15 cellular contexts compared by ENCODE assay signal in the genomic region with DNA sequence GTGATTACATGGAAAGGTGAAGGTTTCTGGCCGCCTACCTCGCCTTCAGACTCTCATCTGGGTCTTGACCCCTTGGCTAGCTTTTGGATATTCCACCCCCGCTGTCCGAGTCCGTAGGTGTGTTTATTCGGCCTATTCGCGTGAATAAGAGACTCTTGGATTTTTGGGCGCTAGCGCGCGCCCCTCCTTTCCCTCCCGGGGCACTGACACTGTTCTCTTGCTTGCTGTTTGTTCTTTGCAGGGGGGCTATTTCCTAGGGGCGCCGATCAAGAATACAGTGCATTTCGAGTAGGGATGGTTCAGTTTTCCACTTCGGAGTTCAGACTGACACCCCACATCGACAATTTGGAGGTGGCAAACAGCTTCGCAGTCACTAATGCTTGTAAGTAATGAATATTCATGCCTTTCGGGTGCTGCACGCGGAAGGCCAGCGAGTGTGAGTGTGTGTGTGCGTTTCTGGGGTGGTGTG. TPM values are rescaled to one million over a fixed set of nuclear protein-coding genes. Genes with fewer than 3 reads are reported as not detected.
DNase-seq lines count a peak whose midpoint lies in the region; ATAC-seq and TF ChIP-seq lines count a peak whose summit lies in the region.
"Had no signal": no experiment of that assay in that cellular context is flagged by ENCODE, and none has a peak within 500 bp of the region (broad histone marks: within the 10 kb centered on the region; RNA-seq: fewer than 3 reads in every experiment).

No MANE protein-coding gene starts in this region.

- TF ChIP-seq CTCF in esophagus muscularis mucosa (IDR thresholded peaks at IDR 0.05) (no peak), ovary (IDR thresholded peaks at IDR 0.05) (no peak)

- TF ChIP-seq POLR2A in esophagus muscularis mucosa (IDR thresholded peaks at IDR 0.05; ENCODE audit: low read depth) = no peak
- no peak for TF ChIP-seq POLR2A in ovary (IDR thresholded peaks at IDR 0.05)

- WGBS in esophagus muscularis mucosa = 12% methylated on average over 24 of the region's 24 CpGs
- whole genome bisulfite sequencing in ovary, 3 donors = 5 to 8% (median 5%) methylated on average over 24 of the region's 24 CpGs

- H3K27ac ChIP-seq in esophagus muscularis mucosa (replicated peaks in 1 of 4) = no peak overlapping the region
- H3K27ac ChIP-seq in ovary = no peak overlapping the region
- H3K27ac ChIP-seq: C4-2B, skin epidermis had no signal

- TF ChIP-seq EP300 in esophagus muscularis mucosa (IDR thresholded peaks at IDR 0.05) (no peak), ovary (IDR thresholded peaks at IDR 0.05) (no peak)

- intact Hi-C loops in esophagus muscularis mucosa (cut with DNase I) (no loop called here), ovary (cut with DNase I) (loop anchor here in 1 of 4 donors (10.0 kb wide), 1 partner anchor 753 kb away; no protein-coding TSS in a partner anchor)

- H3K4me1 ChIP-seq in esophagus muscularis mucosa (peaks cover 0 to 26% (median 24%) of the 10 kb centered on the region in 4 donors), ovary (ENCODE audit: insufficient read depth) (peaks cover 1% of the 10 kb centered on the region)

- H3K4me3 ChIP-seq in esophagus muscularis mucosa = peak overlapping the region in 3 of 4 donors; percentile 37 to 49 (median 39)
- peak overlapping the region; percentile 38 for H3K4me3 ChIP-seq in ovary
- no peak overlapping the region for H3K4me3 ChIP-seq in MG63

- DNase-seq in AG20443 (ENCODE audit: low spot score) = peak; percentile 7
- DNase-seq in NCI-H69 (lab: John Stamatoyannopoulos, UW) = peak; percentile 73
- no peak for DNase-seq in esophagus muscularis mucosa (ENCODE audit: extremely low spot score)
- no peak for DNase-seq in ovary
- no peak for DNase-seq in cerebellar nuclear complex (lab: John Stamatoyannopoulos, UW)
- DNase-seq in MG63 = no peak
- DNase-seq in DMS114 treated with DMSO at 0.1 percent for 48 hours (lab: John Stamatoyannopoulos, UW; ENCODE audit: unreplicated experiment) = no peak
- DNase-seq: activated CD8-positive, alpha-beta memory T cell treated with anti-CD3 and anti-CD28 coated beads for 24 hours; activated naive CD8-positive, alpha-beta T cell treated with anti-CD3 and anti-CD28 coated beads, Interleukin-2, amount 50 U/mL, for 24 hours; HCEC 1CT; MV-4-11; T-helper 17 cell had no signal

- no peak for ATAC-seq in HG02623 (IDR thresholded peaks at IDR 0.05; ENCODE audit: unreplicated experiment)
- ATAC-seq: activated naive CD8-positive, alpha-beta T cell treated with anti-CD3 and anti-CD28 coated beads, Interleukin-2, amount 50 U/mL, for 24 hours; T-helper 17 cell had no signal

- H3K9me3 ChIP-seq in esophagus muscularis mucosa = no peaks in the 10 kb centered on the region
- peaks cover 0 to 7% of the 10 kb centered on the region in 2 donors for H3K9me3 ChIP-seq in ovary
- no peaks in the 10 kb centered on the region for H3K9me3 ChIP-seq in MG63

- H3K36me3 ChIP-seq in esophagus muscularis mucosa (no peaks in the 10 kb centered on the region), ovary (no peaks in the 10 kb centered on the region), MG63 (no peaks in the 10 kb centered on the region)

- H3K27me3 ChIP-seq in esophagus muscularis mucosa (peaks cover 0 to 59% (median 36%) of the 10 kb centered on the region in 4 donors), ovary (no peaks in the 10 kb centered on the region), MG63 (peaks cover 60% of the 10 kb centered on the region)

RNA-seq across cellular contexts. Expression of a gene that starts 0.9 kb away (rescaled TPM):
- total RNA-seq in esophagus muscularis mucosa = under 1 TPM in 3 of 4 donors, not detected in 1; 0.06 to 0.50 (median 0.06) TPM
- 1 to 10 TPM in 2 of 7 donors, under 1 TPM in 3, not detected in 2; 0.08 to 4.8 (median 1.00) TPM for total RNA-seq in ovary
- 1 to 10 TPM in 1 of 2 donors, under 1 TPM in 1; 0.04 to 3.6 TPM for polyA plus RNA-seq in ovary
- not detected in 2 replicates for total RNA-seq in MG63 (2014; rRNA removed; shearing (Covaris generic); ENCODE audit: low replicate concordance)
- total RNA-seq: T-helper 17 cell had no signal

Comparison
In these comparisons a context has a peak if more than half of its experiments do, and no peak if none do; other contexts are left out.
1. DNase-seq: peak in AG20443 (single experiment) and NCI-H69 (single experiment); none in esophagus muscularis mucosa (single experiment), ovary (0 of 5), cerebellar nuclear complex (0 of 2), MG63 (single experiment) and DMS114 treated with DMSO at 0.1 percent for 48 hours (single experiment).